1 cellular context compared by ENCODE assay signal in genomic region chr22:45597460-45598192, GRCh38.
TF ChIP-seq lines count a peak whose summit lies in the region.

No MANE protein-coding gene starts in this region.

TF ChIP-seq in HepG2, 621 proteins besides CTCF, POLR2A, EP300 and RAD21 (continued from another document and continues in another):
- TF ChIP-seq POGK (CRISPR knock-in tag; conservative IDR thresholded peaks at IDR 0.05) (0 out of 2 replicates have a peak, but pooled peaks have one; percentile 40), ZFP91 (CRISPR knock-in tag; IDR thresholded peaks at IDR 0.05; ENCODE audit: borderline replicate concordance) (peak; percentile 14; the same call in 1 of the 2 replicates), ZXDC (CRISPR knock-in tag; IDR thresholded peaks at IDR 0.05) (no peak), PRPF4 (IDR thresholded peaks at IDR 0.05; ENCODE audit: low read depth, low read length, poor library complexity, severe bottlenecking) (no peak), ARNT2 (CRISPR knock-in tag; IDR thresholded peaks at IDR 0.05; ENCODE audit: low read depth) (no peak), NR3C1 (CRISPR knock-in tag; IDR thresholded peaks at IDR 0.05) (no peak), ZNF547 (CRISPR knock-in tag; IDR thresholded peaks at IDR 0.05) (no peak), HNF1B (CRISPR knock-in tag; IDR thresholded peaks at IDR 0.05) (0 out of 2 replicates have a peak, but pooled peaks have one; percentile 46), JUN (CRISPR knock-in tag; IDR thresholded peaks at IDR 0.05) (no peak), ZIK1 (CRISPR knock-in tag; IDR thresholded peaks at IDR 0.05; ENCODE audit: borderline replicate concordance, low read depth) (no peak), ZFAT (CRISPR knock-in tag; conservative IDR thresholded peaks at IDR 0.05) (no peak), DZIP1 (CRISPR knock-in tag; IDR thresholded peaks at IDR 0.05) (no peak), ZNF564 (CRISPR knock-in tag; IDR thresholded peaks at IDR 0.05) (no peak), ZNF256 (CRISPR knock-in tag; conservative IDR thresholded peaks at IDR 0.05) (0 out of 2 replicates have a peak, but pooled peaks have one; percentile 19), FOXP1 (IDR thresholded peaks at IDR 0.05) (no peak), FOXP1 (CRISPR knock-in tag; IDR thresholded peaks at IDR 0.05) (no peak), THAP9 (CRISPR knock-in tag; IDR thresholded peaks at IDR 0.05; ENCODE audit: borderline replicate concordance) (no peak), GFI1 (CRISPR knock-in tag; IDR thresholded peaks at IDR 0.05; ENCODE audit: borderline replicate concordance) (no peak), ZNF17 (CRISPR knock-in tag; IDR thresholded peaks at IDR 0.05) (no peak), BCL6 (CRISPR knock-in tag; IDR thresholded peaks at IDR 0.05) (peak; percentile 81), ATF6 (CRISPR knock-in tag; conservative IDR thresholded peaks at IDR 0.05) (no peak), PHF21A (CRISPR knock-in tag; IDR thresholded peaks at IDR 0.05) (peak; percentile 78), ZNF549 (CRISPR knock-in tag; IDR thresholded peaks at IDR 0.05) (no peak), ZNF691 (CRISPR knock-in tag; IDR thresholded peaks at IDR 0.05; ENCODE audit: borderline replicate concordance, low read depth) (peak; percentile 91; the same call in 1 of the 2 replicates), YEATS2 (CRISPR knock-in tag; IDR thresholded peaks at IDR 0.05; ENCODE audit: borderline replicate concordance) (no peak; the same call in 1 of the 2 replicates), PHF20 (CRISPR knock-in tag; IDR thresholded peaks at IDR 0.05) (no peak), ZNF24 (IDR thresholded peaks at IDR 0.05) (no peak), ZNF432 (CRISPR knock-in tag; IDR thresholded peaks at IDR 0.05; ENCODE audit: borderline replicate concordance) (no peak), MYPOP (CRISPR knock-in tag; IDR thresholded peaks at IDR 0.05) (no peak), ZNF574 (CRISPR knock-in tag; IDR thresholded peaks at IDR 0.05) (0 out of 2 replicates have a peak, but pooled peaks have one; percentile 13), GMEB1 (CRISPR knock-in tag; IDR thresholded peaks at IDR 0.05; ENCODE audit: borderline replicate concordance) (no peak; the same call in 1 of the 2 replicates), ATF7 (IDR thresholded peaks at IDR 0.05) (no peak), ATF7 (CRISPR knock-in tag; IDR thresholded peaks at IDR 0.05) (no peak)
